Comparison of ENCODE assay signal across 12 cellular contexts in the genomic region with DNA sequence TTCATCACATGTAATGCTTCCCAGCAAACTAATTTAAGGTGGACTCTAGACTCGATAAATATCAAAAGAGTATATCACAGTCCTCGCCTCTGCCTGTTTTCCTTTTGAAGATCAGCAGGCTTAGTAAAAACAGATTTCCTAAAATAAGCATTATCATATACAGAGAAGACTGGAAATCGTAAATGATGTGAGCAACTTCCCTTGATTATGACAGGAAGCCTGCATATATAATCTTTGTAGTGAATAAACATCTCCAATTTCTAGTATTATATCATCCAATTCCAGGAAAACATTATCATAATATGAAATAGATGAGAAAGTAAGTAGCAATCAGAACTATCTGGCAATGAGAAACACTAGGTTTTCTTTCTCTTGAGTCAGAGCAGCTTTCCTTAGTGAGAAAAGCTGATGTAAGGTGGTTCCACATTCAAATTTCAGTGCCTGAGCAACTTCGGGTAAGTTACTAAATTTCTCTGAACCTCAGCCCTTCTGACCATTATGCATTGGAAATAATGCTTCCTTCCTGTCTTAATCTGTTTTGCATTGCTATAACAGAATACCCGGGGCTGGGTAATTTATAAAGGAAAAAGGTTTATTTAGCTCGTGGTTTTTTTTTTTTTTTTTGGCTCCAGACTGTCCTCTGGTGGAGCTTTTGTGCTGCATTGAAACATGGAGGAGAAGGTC. TPM values are rescaled to one million over a fixed set of nuclear protein-coding genes. Genes with fewer than 3 reads are reported as not detected.
A peak's percentile ranks its signal among the peaks of the same experiment; 100 is the strongest.
DNase-seq lines count a peak whose midpoint lies in the region; ATAC-seq, FAIRE-seq and TF ChIP-seq lines count a peak whose summit lies in the region.
"Had no signal": no experiment of that assay in that cellular context is flagged by ENCODE, and none has a peak within 500 bp of the region (broad histone marks: within the 10 kb centered on the region; RNA-seq: fewer than 3 reads in every experiment).

No MANE protein-coding gene starts in this region.

- TF ChIP-seq POLR2A in A549 (IDR thresholded peaks at IDR 0.05; ENCODE audit: low read length), result no peak

- H3K4me1 Mint-ChIP-seq in CD4-positive, alpha-beta memory T cell, result no peaks in the 10 kb centered on the region

- 0 out of 3 replicates have a peak, but pooled peaks cover 2% of the 10 kb centered on the region for H3K4me1 ChIP-seq in A549
- peaks cover 26% of the 10 kb centered on the region for H3K4me1 ChIP-seq in DOHH2 (ENCODE audit: control insufficient read depth, low read length)
- no peaks in the 10 kb centered on the region for H3K4me1 ChIP-seq in CD4-positive, alpha-beta memory T cell (ENCODE audit: insufficient read depth, low read length)

- POLR2A ChIA-PET in A549 (lab: Yijun Ruan, JAX), result interaction anchor here (0.6 to 1.0 kb wide), 2 partner anchors 12 to 34 kb away, joined by 3 to 6 read pairs; partner anchors contain the start of gene POU2F1
- POLR2A ChIA-PET in CD4-positive, alpha-beta memory T cell (lab: Charles Lee; ENCODE audit: partially characterized antibody), result interaction anchor here (1.2 kb wide), 1 partner anchor 12 kb away, joined by 5 read pairs; the partner anchor contains the start of gene POU2F1

- TF ChIP-seq RAD21 in A549 (conservative IDR thresholded peaks at IDR 0.05 in 1 of 2, IDR thresholded peaks at IDR 0.05 in 1 of 2), result peak in 1 of 2 experiments; percentile 27; a peak in 2 of 5 replicates

- H3F3A ChIP-seq in DOHH2 (ENCODE audit: control insufficient read depth, insufficient read depth), result peaks cover 11% of the 10 kb centered on the region; the same call in 1 of the 2 replicates
- H3F3A ChIP-seq in SU-DHL-6 (ENCODE audit: insufficient read depth), result no peaks in the 10 kb centered on the region

- no peak overlapping the region for H3K4me3 ChIP-seq in A549
- H3K4me3 ChIP-seq in DOHH2 (ENCODE audit: low read length), result peak overlapping the region; percentile 44
- H3K4me3 ChIP-seq in SU-DHL-6 (ENCODE audit: insufficient read depth, low read length, poor library complexity, severe bottlenecking), result peak overlapping the region; percentile 19
- H3K4me3 ChIP-seq in fibroblast of pulmonary artery (replicated peaks; ENCODE audit: low read depth, low read length), result no peak overlapping the region
- no peak overlapping the region for H3K4me3 ChIP-seq in CD4-positive, alpha-beta memory T cell (ENCODE audit: low read length in 2 of 2)

- H3K9ac ChIP-seq in SU-DHL-6 (ENCODE audit: low read length), result no peak overlapping the region

- no peak for FAIRE-seq in A549 (lab: Jason Lieb, UNC)
- FAIRE-seq: GM12892 had no signal

- H3K27ac ChIP-seq in A549 (no peak overlapping the region), DOHH2 (ENCODE audit: low read depth, low read length) (peak overlapping the region; percentile 74), SU-DHL-6 (ENCODE audit: low read depth, low read length) (no peak overlapping the region)
- no peak overlapping the region for H3K27ac ChIP-seq in CD4-positive, alpha-beta memory T cell (ENCODE audit: low read depth, low read length)
- H3K27ac ChIP-seq: HL-60 had no signal

- intact Hi-C loops in CD4-positive, alpha-beta memory T cell (cut with micrococcal nuclease), result no loop called here

- CTCF ChIA-PET in A549 (lab: Yijun Ruan, JAX), result interaction anchor here (1.0 to 1.2 kb wide), 3 partner anchors 12 to 141 kb away, joined by 3 to 6 read pairs (median 3); no protein-coding TSS in a partner anchor
- CTCF ChIA-PET in CD4-positive, alpha-beta memory T cell (lab: Charles Lee; ENCODE audit: partially characterized antibody), result interaction anchor here (1.0 kb wide), 1 partner anchor 12 kb away, joined by 4 read pairs; no protein-coding TSS in a partner anchor

- peaks cover 4 to 5% of the 10 kb centered on the region in 2 donors for H3K27me3 Mint-ChIP-seq in CD4-positive, alpha-beta memory T cell

- peaks cover 7 to 11% of the 10 kb centered on the region in 2 donors for H3K36me3 Mint-ChIP-seq in CD4-positive, alpha-beta memory T cell

- WGBS in A549 (ENCODE audit: missing lambda C conversion rate), result 35% methylated on average over 6 of the region's 6 CpGs

- H2AFZ ChIP-seq in SU-DHL-6 (ENCODE audit: low read depth, low read length, severe bottlenecking), result no peak overlapping the region

- H3K27me3 ChIP-seq in DOHH2 (ENCODE audit: control insufficient read depth, low read length), result no peaks in the 10 kb centered on the region
- H3K27me3 ChIP-seq in SU-DHL-6 (ENCODE audit: low read length), result no peaks in the 10 kb centered on the region
- H3K27me3 ChIP-seq in CD4-positive, alpha-beta memory T cell (ENCODE audit: insufficient read depth, low read length), result no peaks in the 10 kb centered on the region

- TF ChIP-seq CTCF in A549 (IDR thresholded peaks at IDR 0.05) (peak; percentile 42), DOHH2 (IDR thresholded peaks at IDR 0.05; ENCODE audit: low read depth, low read length, poor library complexity, severe bottlenecking) (peak; percentile 54), SU-DHL-6 (IDR thresholded peaks at IDR 0.05; ENCODE audit: insufficient read depth, low read length, poor library complexity, severe bottlenecking) (peak; percentile 10), fibroblast of pulmonary artery (IDR thresholded peaks at IDR 0.05; ENCODE audit: low read length, missing control alignments) (peak; percentile 16)

- ATAC-seq in A549, result peak; percentile 47 to 55; a peak in 3 of 6 replicates
- no peak for ATAC-seq in HG03378 (IDR thresholded peaks at IDR 0.05; ENCODE audit: unreplicated experiment)

- H3K36me3 ChIP-seq in DOHH2 (ENCODE audit: control insufficient read depth, low read length) (peaks cover 16% of the 10 kb centered on the region), SU-DHL-6 (ENCODE audit: low read length) (no peaks in the 10 kb centered on the region)
- H3K36me3 ChIP-seq in CD4-positive, alpha-beta memory T cell (ENCODE audit: insufficient read depth, low read length), result no peaks in the 10 kb centered on the region

- DNase-seq in A549 (ENCODE audit: low read depth in 1 of 2, low spot score in 1 of 2) (no peak), fibroblast of pulmonary artery (ENCODE audit: low read depth) (no peak), NCI-H510A treated with DMSO at 0.1 percent for 48 hours (lab: John Stamatoyannopoulos, UW) (no peak), occipital lobe (lab: John Stamatoyannopoulos, UW) (no peak)
- DNase-seq in CD4-positive, alpha-beta memory T cell, result no peak
- DNase-seq: mesenchymal stem cell, T1000 had no signal

- peaks cover 8 to 33% (median 24%) of the 10 kb centered on the region in 8 donors for H3K9me3 Mint-ChIP-seq in CD4-positive, alpha-beta memory T cell

- H3K9me2 ChIP-seq in DOHH2 (replicated peaks; ENCODE audit: control insufficient read depth, low read length), result no peaks in the 10 kb centered on the region
- no peaks in the 10 kb centered on the region for H3K9me2 ChIP-seq in SU-DHL-6 (replicated peaks; ENCODE audit: insufficient read depth, low read length)

- H3K27ac Mint-ChIP-seq in CD4-positive, alpha-beta memory T cell, result no peak overlapping the region

- no peaks in the 10 kb centered on the region for H3K79me2 ChIP-seq in DOHH2 (ENCODE audit: control insufficient read depth, low read length)
- no peaks in the 10 kb centered on the region for H3K79me2 ChIP-seq in SU-DHL-6 (ENCODE audit: insufficient read depth, low read length)

- H4K20me1 ChIP-seq in DOHH2 (ENCODE audit: control insufficient read depth, insufficient read depth, low read depth, low read length), result no peaks in the 10 kb centered on the region
- no peaks in the 10 kb centered on the region for H4K20me1 ChIP-seq in SU-DHL-6 (ENCODE audit: low read depth, low read length)

- no peak for TF ChIP-seq EP300 in A549 (IDR thresholded peaks at IDR 0.05)

- H3K9me3 ChIP-seq in A549 (0 out of 3 replicates have a peak, but pooled peaks cover 6% of the 10 kb centered on the region), DOHH2 (ENCODE audit: control insufficient read depth, insufficient read depth, low read length) (peaks cover 37% of the 10 kb centered on the region), SU-DHL-6 (ENCODE audit: insufficient read depth, low read length) (peaks cover 26% of the 10 kb centered on the region)
- peaks cover 4 to 6% of the 10 kb centered on the region in 2 donors for H3K9me3 ChIP-seq in CD4-positive, alpha-beta memory T cell (ENCODE audit: control insufficient read depth in 1 of 2, low read length in 2 of 2)

- peak overlapping the region; percentile 29; the same call in 1 of the 3 replicates for H3K4me2 ChIP-seq in A549
- H3K4me2 ChIP-seq in DOHH2 (ENCODE audit: low read length), result peak overlapping the region; percentile 38
- H3K4me2 ChIP-seq in SU-DHL-6 (ENCODE audit: low read depth, low read length, poor library complexity, severe bottlenecking), result no peak overlapping the region

- H3K4me3 Mint-ChIP-seq in CD4-positive, alpha-beta memory T cell, result peak overlapping the region in 1 of 8 donors; percentile 74

TF ChIP-seq in A549, 52 proteins besides CTCF, POLR2A, EP300 and RAD21:
- no peak for TF ChIP-seq KDM1A (IDR thresholded peaks at IDR 0.05; ENCODE audit: low read depth)
- peak; percentile 35; the same call in 2 of the 3 replicates for TF ChIP-seq SMC3 (IDR thresholded peaks at IDR 0.05)

RNA-seq across cellular contexts. Expression of gene POU2F1, which starts 12.6 kb away (rescaled TPM):
- polyA plus RNA-seq in A549 (2011; rRNA removed), result 9.4 and 10.5 TPM in 2 replicates
- polyA plus RNA-seq in A549 (2012; cell fraction: cytosol; rRNA removed), result 2.4 and 3.1 TPM in 2 replicates
- polyA plus RNA-seq in A549 (2012; cell fraction: nucleus; rRNA removed), result 6.1 and 7.0 TPM in 2 replicates
- polyA plus RNA-seq in A549 (2017; fragmentation: RNase III; extraction: RNeasy Plus Mini Kit Qiagen cat#74134 plus additional on column Dnase treatment), result 2.6 to 3.2 TPM (median 2.9 TPM) in 3 replicates
- 27.7 and 36.5 TPM in 2 replicates for polyA minus RNA-seq in A549 (2011; rRNA and poly(A)+ RNA removed)
- total RNA-seq in CD4-positive, alpha-beta memory T cell, result 10 to 100 TPM; 17.9 to 22.9 TPM
- polyA plus RNA-seq in CD4-positive, alpha-beta memory T cell, result 10 to 100 TPM in 1 of 2 donors, 1 to 10 TPM in 1; 5.7 to 10.9 TPM
- total RNA-seq in occipital lobe, result 34.6 TPM

Comparison
In these comparisons a context has a peak if more than half of its experiments do, and no peak if none do; other contexts are left out.
1. H3K4me3 ChIP-seq: peak in DOHH2 (single experiment) and SU-DHL-6 (single experiment); none in A549 (single experiment), fibroblast of pulmonary artery (single experiment) and CD4-positive, alpha-beta memory T cell (0 of 2).
2. Peak in every context shown above with its lines, with median percentiles within 50 percentile points of each other: CTCF ChIP-seq.